ENCODE assay signal across 10 cellular contexts in the genomic region with DNA sequence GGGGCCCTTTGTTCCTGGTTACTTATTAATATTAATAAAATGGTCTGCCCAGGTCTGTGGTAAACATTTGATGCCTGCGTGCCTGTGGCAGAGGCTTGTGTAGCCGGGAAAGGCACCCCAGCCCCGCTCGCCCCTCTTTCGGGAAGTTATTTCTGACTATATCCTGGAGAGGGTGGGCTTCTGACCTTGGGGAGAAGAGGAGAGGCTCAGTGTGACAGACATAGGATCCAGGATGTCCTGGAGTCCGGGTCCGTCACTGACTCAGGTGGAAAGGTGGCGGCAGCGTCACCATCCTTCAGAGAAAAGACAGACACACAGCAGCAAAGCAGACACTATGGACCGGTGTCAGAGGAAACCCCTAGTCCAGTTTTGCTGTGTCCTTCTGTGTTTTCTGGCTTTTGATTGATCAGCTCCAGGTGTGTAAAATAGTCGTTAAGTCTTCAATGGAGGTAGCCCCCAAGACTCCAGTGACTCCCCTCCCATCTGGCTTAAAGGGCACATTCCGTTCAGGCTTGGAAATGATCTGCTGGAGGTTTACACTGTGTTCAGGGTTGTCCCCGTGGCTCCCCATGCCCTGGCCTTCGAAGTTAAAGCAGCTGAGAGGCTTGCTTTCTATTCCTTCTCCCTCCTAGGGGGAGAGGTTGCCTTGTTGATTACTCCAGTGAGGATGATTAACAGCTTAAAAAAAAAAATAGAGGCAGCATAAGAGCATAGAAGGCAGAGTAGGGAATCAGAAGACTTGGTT.
DNase-seq lines count a peak whose midpoint lies in the region; ATAC-seq, FAIRE-seq and TF ChIP-seq lines count a peak whose summit lies in the region.
"Had no signal": no experiment of that assay in that cellular context is flagged by ENCODE, and none has a peak within 500 bp of the region (broad histone marks: within the 10 kb centered on the region; RNA-seq: fewer than 3 reads in every experiment).

No MANE protein-coding gene starts in this region.

- ATAC-seq in HepG2: no peak

- WGBS in HepG2 (ENCODE audit: low lambda C conversion rate): 97% methylated on average over 14 of the region's 14 CpGs

- no peak for TF ChIP-seq EP300 in HepG2 (IDR thresholded peaks at IDR 0.05; ENCODE audit: low read depth in 2 of 2, low read length in 2 of 2)
- no peak for TF ChIP-seq EP300 in HepG2 (CRISPR knock-in tag; IDR thresholded peaks at IDR 0.05; ENCODE audit: borderline replicate concordance)

- TF ChIP-seq POLR2A in HepG2 (IDR thresholded peaks at IDR 0.05; ENCODE audit: insufficient read depth in 1 of 2, low read depth in 2 of 2, low read length in 2 of 2): no peak

- no peak overlapping the region for H3K4me3 ChIP-seq in fibroblast of mammary gland (ENCODE audit: control insufficient read depth, low read depth, low read length)
- no peak overlapping the region for H3K4me3 ChIP-seq in rectal smooth muscle tissue (ENCODE audit: low read length)
- H3K4me3 ChIP-seq in HepG2 (replicated peaks in 1 of 3; ENCODE audit: insufficient read depth in 1 of 3, low read depth in 2 of 3, low read length in 3 of 3): no peak overlapping the region

- no peak for TF ChIP-seq RAD21 in HepG2 (CRISPR knock-in tag; IDR thresholded peaks at IDR 0.05)

- peak; percentile 25 for DNase-seq in EH (ENCODE audit: low read depth)
- DNase-seq in RWPE1 (ENCODE audit: low spot score): no peak
- peak; percentile 11 for DNase-seq in fibroblast of mammary gland (ENCODE audit: low read depth)
- no peak for DNase-seq in AG08395 (ENCODE audit: low spot score)
- no peak for DNase-seq in DMS153 treated with DMSO at 0.1 percent for 48 hours (lab: John Stamatoyannopoulos, UW; ENCODE audit: unreplicated experiment)
- DNase-seq in HepG2 (ENCODE audit: low spot score): no peak
- no peak for DNase-seq in HuH-7.5 (ENCODE audit: low spot score)
- DNase-seq: NCI-H1930 had no signal

- peaks cover 5% of the 10 kb centered on the region for H3K4me1 ChIP-seq in rectal smooth muscle tissue (ENCODE audit: control insufficient read depth, insufficient read depth, low read length)
- H3K4me1 ChIP-seq in HepG2 (ENCODE audit: insufficient read depth, low read length): no peaks in the 10 kb centered on the region

- H4K20me1 ChIP-seq in HepG2 (ENCODE audit: insufficient read depth, low read length): no peaks in the 10 kb centered on the region

- intact Hi-C loops in HepG2 (cut with micrococcal nuclease; ENCODE audit: unreplicated experiment): no loop called here

- FAIRE-seq in HepG2 (lab: Jason Lieb, UNC): no peak

- H2AFZ ChIP-seq in HepG2 (ENCODE audit: low read length): no peak overlapping the region

- no peaks in the 10 kb centered on the region for H3K79me2 ChIP-seq in HepG2 (ENCODE audit: insufficient read depth, low read length)

- H3K27me3 ChIP-seq in rectal smooth muscle tissue (ENCODE audit: control insufficient read depth, insufficient read depth, low read length): no peaks in the 10 kb centered on the region
- H3K27me3 ChIP-seq in HepG2 (ENCODE audit: control insufficient read depth in 1 of 2, insufficient read depth in 2 of 2, low read length in 2 of 2): no peaks in the 10 kb centered on the region

- H3K9ac ChIP-seq in rectal smooth muscle tissue (ENCODE audit: low read length) (no peak overlapping the region), HepG2 (ENCODE audit: insufficient read depth, low read depth, low read length) (no peak overlapping the region)

- H3K4me2 ChIP-seq in HepG2 (ENCODE audit: low read depth, low read length): no peak overlapping the region

- TF ChIP-seq CTCF in RWPE1 (conservative IDR thresholded peaks at IDR 0.05; ENCODE audit: low read depth) (no peak), fibroblast of mammary gland (conservative IDR thresholded peaks at IDR 0.05; ENCODE audit: control insufficient read depth, insufficient read depth, low read depth, low read length) (no peak), HepG2 (CRISPR knock-in tag; IDR thresholded peaks at IDR 0.05) (no peak)

- H3K36me3 ChIP-seq in rectal smooth muscle tissue (ENCODE audit: control insufficient read depth, insufficient read depth, low read length) (no peaks in the 10 kb centered on the region), HepG2 (replicated peaks in 1 of 2; ENCODE audit: control insufficient read depth in 1 of 2, insufficient read depth in 2 of 2, low read length in 2 of 2) (peaks cover 21 to 44% of the 10 kb centered on the region in 2 experiments)

- CTCF ChIA-PET in RWPE1 (lab: Yijun Ruan, JAX): interaction anchor here (0.6 to 2.7 kb wide), 3 partner anchors 8 to 546 kb away, joined by 4 to 12 read pairs (median 8); no protein-coding TSS in a partner anchor
- CTCF ChIA-PET in HepG2 (lab: Yijun Ruan, JAX; ENCODE audit: low intra/inter-chr PET ratio, low total read pairs): no interaction called here

- H3K9me3 ChIP-seq in HepG2 (ENCODE audit: low read length): no peaks in the 10 kb centered on the region

- H3K27ac ChIP-seq in RWPE1: peak overlapping the region; percentile 77
- peak overlapping the region; percentile 48 for H3K27ac ChIP-seq in rectal smooth muscle tissue (ENCODE audit: low read depth, low read length)
- no peak overlapping the region for H3K27ac ChIP-seq in HepG2 (ENCODE audit: extremely low read length, insufficient read depth, low read length)
- H3K27ac ChIP-seq: epithelial cell of prostate had no signal

- POLR2A ChIA-PET in RWPE1 (lab: Yijun Ruan, JAX; ENCODE audit: low non-redundant PET) (no interaction called here), HepG2 (lab: Yijun Ruan, JAX) (no interaction called here)

- in situ Hi-C loops in HepG2 (cut with HindIII; ENCODE audit: extremely low pct_ligation_motif_present, low pct_unique_long_range_greater_than_20kb): no loop called here

- no TSS peak for BruUV-seq in HepG2 (replicated peaks; lab: Mats Ljungman, UMichigan)

TF ChIP-seq in HepG2, 621 proteins besides CTCF, POLR2A, EP300 and RAD21:
- TF ChIP-seq ZNF564 (CRISPR knock-in tag; IDR thresholded peaks at IDR 0.05) (no peak), TAF1 (CRISPR knock-in tag; IDR thresholded peaks at IDR 0.05) (no peak), ZNF451 (CRISPR knock-in tag; IDR thresholded peaks at IDR 0.05) (no peak), YY1 (IDR thresholded peaks at IDR 0.05; ENCODE audit: insufficient read depth, insufficient replicate concordance, low read depth, low read length) (no peak), NFRKB (IDR thresholded peaks at IDR 0.05) (no peak), RBM39 (IDR thresholded peaks at IDR 0.05; ENCODE audit: low read depth, low read length, poor library complexity, severe bottlenecking) (no peak), CREB1 (IDR thresholded peaks at IDR 0.05) (no peak), CREB1 (CRISPR knock-in tag; IDR thresholded peaks at IDR 0.05) (no peak)
- TF ChIP-seq, protein P1, sequence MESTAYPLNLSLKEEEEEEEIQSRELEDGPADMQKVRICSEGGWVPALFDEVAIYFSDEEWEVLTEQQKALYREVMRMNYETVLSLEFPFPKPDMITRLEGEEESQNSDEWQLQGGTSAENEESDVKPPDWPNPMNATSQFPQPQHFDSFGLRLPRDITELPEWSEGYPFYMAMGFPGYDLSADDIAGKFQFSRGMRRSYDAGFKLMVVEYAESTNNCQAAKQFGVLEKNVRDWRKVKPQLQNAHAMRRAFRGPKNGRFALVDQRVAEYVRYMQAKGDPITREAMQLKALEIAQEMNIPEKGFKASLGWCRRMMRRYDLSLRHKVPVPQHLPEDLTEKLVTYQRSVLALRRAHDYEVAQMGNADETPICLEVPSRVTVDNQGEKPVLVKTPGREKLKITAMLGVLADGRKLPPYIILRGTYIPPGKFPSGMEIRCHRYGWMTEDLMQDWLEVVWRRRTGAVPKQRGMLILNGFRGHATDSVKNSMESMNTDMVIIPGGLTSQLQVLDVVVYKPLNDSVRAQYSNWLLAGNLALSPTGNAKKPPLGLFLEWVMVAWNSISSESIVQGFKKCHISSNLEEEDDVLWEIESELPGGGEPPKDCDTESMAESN (CRISPR knock-in tag; conservative IDR thresholded peaks at IDR 0.05): no peak
- TF ChIP-seq, protein P2, sequence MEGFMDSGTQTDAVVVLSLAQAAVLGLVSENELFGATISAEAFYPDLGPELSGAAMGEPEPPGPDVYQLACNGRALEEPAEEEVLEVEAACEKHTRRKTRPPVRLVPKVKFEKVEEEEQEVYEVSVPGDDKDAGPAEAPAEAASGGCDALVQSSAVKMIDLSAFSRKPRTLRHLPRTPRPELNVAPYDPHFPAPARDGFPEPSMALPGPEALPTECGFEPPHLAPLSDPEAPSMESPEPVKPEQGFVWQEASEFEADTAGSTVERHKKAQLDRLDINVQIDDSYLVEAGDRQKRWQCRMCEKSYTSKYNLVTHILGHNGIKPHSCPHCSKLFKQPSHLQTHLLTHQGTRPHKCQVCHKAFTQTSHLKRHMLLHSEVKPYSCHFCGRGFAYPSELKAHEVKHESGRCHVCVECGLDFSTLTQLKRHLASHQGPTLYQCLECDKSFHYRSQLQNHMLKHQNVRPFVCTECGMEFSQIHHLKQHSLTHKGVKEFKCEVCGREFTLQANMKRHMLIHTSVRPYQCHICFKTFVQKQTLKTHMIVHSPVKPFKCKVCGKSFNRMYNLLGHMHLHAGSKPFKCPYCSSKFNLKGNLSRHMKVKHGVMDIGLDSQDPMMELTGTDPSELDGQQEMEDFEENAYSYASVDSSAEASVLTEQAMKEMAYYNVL (CRISPR knock-in tag; IDR thresholded peaks at IDR 0.05; ENCODE audit: borderline replicate concordance): no peak
- TF ChIP-seq, protein P3, sequence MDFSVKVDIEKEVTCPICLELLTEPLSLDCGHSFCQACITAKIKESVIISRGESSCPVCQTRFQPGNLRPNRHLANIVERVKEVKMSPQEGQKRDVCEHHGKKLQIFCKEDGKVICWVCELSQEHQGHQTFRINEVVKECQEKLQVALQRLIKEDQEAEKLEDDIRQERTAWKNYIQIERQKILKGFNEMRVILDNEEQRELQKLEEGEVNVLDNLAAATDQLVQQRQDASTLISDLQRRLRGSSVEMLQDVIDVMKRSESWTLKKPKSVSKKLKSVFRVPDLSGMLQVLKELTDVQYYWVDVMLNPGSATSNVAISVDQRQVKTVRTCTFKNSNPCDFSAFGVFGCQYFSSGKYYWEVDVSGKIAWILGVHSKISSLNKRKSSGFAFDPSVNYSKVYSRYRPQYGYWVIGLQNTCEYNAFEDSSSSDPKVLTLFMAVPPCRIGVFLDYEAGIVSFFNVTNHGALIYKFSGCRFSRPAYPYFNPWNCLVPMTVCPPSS (IDR thresholded peaks at IDR 0.05): no peak

Comparison
In these comparisons a context has a peak if more than half of its experiments do, and no peak if none do; other contexts are left out.
1. DNase-seq: peak in EH (single experiment) and fibroblast of mammary gland (single experiment); none in RWPE1 (single experiment), AG08395 (single experiment), DMS153 treated with DMSO at 0.1 percent for 48 hours (single experiment), HepG2 (single experiment) and HuH-7.5 (single experiment).